12 cellular contexts compared by ENCODE assay signal in the genomic region with DNA sequence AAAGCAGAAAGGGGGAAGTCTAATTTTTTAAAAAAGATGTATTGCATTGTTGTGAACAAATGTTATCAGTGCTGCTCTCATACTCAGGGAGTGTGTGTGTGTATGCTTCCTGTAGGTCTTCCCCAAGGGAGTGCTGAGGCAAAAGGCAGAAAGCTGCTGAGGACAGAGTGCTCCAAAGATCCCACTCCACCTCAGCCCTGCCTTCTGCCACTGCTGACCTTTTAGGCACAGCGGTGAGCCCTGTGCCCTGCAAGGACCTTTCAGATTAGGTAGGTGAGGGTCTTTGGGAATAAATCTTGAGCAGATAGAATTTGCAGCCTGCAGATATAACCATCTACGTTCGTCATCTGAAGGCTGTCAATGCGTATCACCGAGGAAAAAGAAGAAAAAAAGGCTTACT.
"Had no signal": no experiment of that assay in that cellular context is flagged by ENCODE, and none has a peak within 500 bp of the region (broad histone marks: within the 10 kb centered on the region; RNA-seq: fewer than 3 reads in every experiment).

No MANE protein-coding gene starts in this region.

- H3K27ac Mint-ChIP-seq: activated naive CD4-positive, alpha-beta T cell treated with anti-CD3 and anti-CD28 coated beads, Interleukin-2, amount 50 U/mL, for 24 hours; natural killer cell treated with Interleukin-12 subunit alpha and Interleukin-12 subunit beta and Interleukin-15 and Interleukin-18, amount 100 ng/mL, for 72 hours; stimulated activated naive CD8-positive, alpha-beta T cell treated with anti-CD3 and anti-CD28 coated beads, Interleukin-15, amount 100 ng/mL, for 72 hours had no signal

- ATAC-seq: left colon; natural killer cell treated with Interleukin-12 subunit alpha and Interleukin-12 subunit beta and Interleukin-15 and Interleukin-18, amount 100 ng/mL, for 72 hours; stimulated activated naive CD8-positive, alpha-beta T cell treated with anti-CD3 and anti-CD28 coated beads, Interleukin-15, amount 100 ng/mL, for 72 hours had no signal

- H3K9me3 ChIP-seq: ovary, thoracic aorta had no signal

- H3K36me3 Mint-ChIP-seq: activated naive CD4-positive, alpha-beta T cell treated with anti-CD3 and anti-CD28 coated beads, Interleukin-2, amount 50 U/mL, for 24 hours; natural killer cell treated with Interleukin-12 subunit alpha and Interleukin-12 subunit beta and Interleukin-15 and Interleukin-18, amount 100 ng/mL, for 72 hours had no signal

- DNase-seq: activated CD4-positive, alpha-beta T cell treated with anti-CD3 and anti-CD28 coated beads, Interleukin-2, amount 50 U/mL, for 1 hour; central memory CD4-positive, alpha-beta T cell; effector CD8-positive, alpha-beta T cell; left colon; ovary; stimulated activated CD4-positive, alpha-beta T cell treated with anti-CD3 and anti-CD28 coated beads, Interleukin-15, amount 100 ng/mL, for 24 hours; stimulated activated CD4-positive, alpha-beta T cell treated with anti-CD3 and anti-CD28 coated beads, Interleukin-4, amount 100 ng/mL, for 24 hours; stimulated activated naive CD8-positive, alpha-beta T cell treated with anti-CD3 and anti-CD28 coated beads, Interleukin-15, amount 100 ng/mL, for 72 hours had no signal

- H3K4me1 Mint-ChIP-seq: activated naive CD4-positive, alpha-beta T cell treated with anti-CD3 and anti-CD28 coated beads, Interleukin-2, amount 50 U/mL, for 24 hours; stimulated activated naive CD8-positive, alpha-beta T cell treated with anti-CD3 and anti-CD28 coated beads, Interleukin-15, amount 100 ng/mL, for 72 hours had no signal

- H3K4me3 Mint-ChIP-seq: activated naive CD4-positive, alpha-beta T cell treated with anti-CD3 and anti-CD28 coated beads, Interleukin-2, amount 50 U/mL, for 24 hours; natural killer cell treated with Interleukin-12 subunit alpha and Interleukin-12 subunit beta and Interleukin-15 and Interleukin-18, amount 100 ng/mL, for 72 hours; stimulated activated naive CD8-positive, alpha-beta T cell treated with anti-CD3 and anti-CD28 coated beads, Interleukin-15, amount 100 ng/mL, for 72 hours had no signal

- H3K27me3 ChIP-seq: ovary had no signal

- H3K4me3 ChIP-seq: coronary artery, ovary, thoracic aorta had no signal

- H3K36me3 ChIP-seq: ovary, thoracic aorta had no signal

- H3K9me3 Mint-ChIP-seq: activated naive CD4-positive, alpha-beta T cell treated with anti-CD3 and anti-CD28 coated beads, Interleukin-2, amount 50 U/mL, for 24 hours; stimulated activated naive CD8-positive, alpha-beta T cell treated with anti-CD3 and anti-CD28 coated beads, Interleukin-15, amount 100 ng/mL, for 72 hours had no signal

- H3K27ac ChIP-seq: coronary artery, ovary, thoracic aorta had no signal

- H3K27me3 Mint-ChIP-seq: activated naive CD4-positive, alpha-beta T cell treated with anti-CD3 and anti-CD28 coated beads, Interleukin-2, amount 50 U/mL, for 24 hours; natural killer cell treated with Interleukin-12 subunit alpha and Interleukin-12 subunit beta and Interleukin-15 and Interleukin-18, amount 100 ng/mL, for 72 hours; stimulated activated naive CD8-positive, alpha-beta T cell treated with anti-CD3 and anti-CD28 coated beads, Interleukin-15, amount 100 ng/mL, for 72 hours had no signal
